Comparison of ENCODE assay signal across 1 cellular context in genomic region chr17:40648326-40648968, GRCh38.
A peak's percentile ranks its signal among the peaks of the same experiment; 100 is the strongest.
TF ChIP-seq lines count a peak whose summit lies in the region.

No MANE protein-coding gene starts in this region.

TF ChIP-seq in HepG2, 621 proteins besides CTCF, POLR2A, EP300 and RAD21 (continued from another document and continues in another):
- TF ChIP-seq HMGXB4 (CRISPR knock-in tag; IDR thresholded peaks at IDR 0.05; ENCODE audit: borderline replicate concordance in 1 of 2, low read depth in 1 of 2), result peak in 1 of 2 experiments; percentile 70; a peak in 1 of 4 replicates
- TF ChIP-seq, protein P1, sequence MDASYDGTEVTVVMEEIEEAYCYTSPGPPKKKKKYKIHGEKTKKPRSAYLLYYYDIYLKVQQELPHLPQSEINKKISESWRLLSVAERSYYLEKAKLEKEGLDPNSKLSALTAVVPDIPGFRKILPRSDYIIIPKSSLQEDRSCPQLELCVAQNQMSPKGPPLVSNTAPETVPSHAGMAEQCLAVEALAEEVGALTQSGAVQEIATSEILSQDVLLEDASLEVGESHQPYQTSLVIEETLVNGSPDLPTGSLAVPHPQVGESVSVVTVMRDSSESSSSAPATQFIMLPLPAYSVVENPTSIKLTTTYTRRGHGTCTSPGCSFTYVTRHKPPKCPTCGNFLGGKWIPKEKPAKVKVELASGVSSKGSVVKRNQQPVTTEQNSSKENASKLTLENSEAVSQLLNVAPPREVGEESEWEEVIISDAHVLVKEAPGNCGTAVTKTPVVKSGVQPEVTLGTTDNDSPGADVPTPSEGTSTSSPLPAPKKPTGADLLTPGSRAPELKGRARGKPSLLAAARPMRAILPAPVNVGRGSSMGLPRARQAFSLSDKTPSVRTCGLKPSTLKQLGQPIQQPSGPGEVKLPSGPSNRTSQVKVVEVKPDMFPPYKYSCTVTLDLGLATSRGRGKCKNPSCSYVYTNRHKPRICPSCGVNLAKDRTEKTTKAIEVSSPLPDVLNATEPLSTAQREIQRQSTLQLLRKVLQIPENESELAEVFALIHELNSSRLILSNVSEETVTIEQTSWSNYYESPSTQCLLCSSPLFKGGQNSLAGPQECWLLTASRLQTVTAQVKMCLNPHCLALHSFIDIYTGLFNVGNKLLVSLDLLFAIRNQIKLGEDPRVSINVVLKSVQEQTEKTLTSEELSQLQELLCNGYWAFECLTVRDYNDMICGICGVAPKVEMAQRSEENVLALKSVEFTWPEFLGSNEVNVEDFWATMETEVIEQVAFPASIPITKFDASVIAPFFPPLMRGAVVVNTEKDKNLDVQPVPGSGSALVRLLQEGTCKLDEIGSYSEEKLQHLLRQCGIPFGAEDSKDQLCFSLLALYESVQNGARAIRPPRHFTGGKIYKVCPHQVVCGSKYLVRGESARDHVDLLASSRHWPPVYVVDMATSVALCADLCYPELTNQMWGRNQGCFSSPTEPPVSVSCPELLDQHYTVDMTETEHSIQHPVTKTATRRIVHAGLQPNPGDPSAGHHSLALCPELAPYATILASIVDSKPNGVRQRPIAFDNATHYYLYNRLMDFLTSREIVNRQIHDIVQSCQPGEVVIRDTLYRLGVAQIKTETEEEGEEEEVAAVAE (CRISPR knock-in tag; IDR thresholded peaks at IDR 0.05; ENCODE audit: borderline replicate concordance), result no peak
- TF ChIP-seq FOSL2 (CRISPR knock-in tag; IDR thresholded peaks at IDR 0.05), result no peak
- TF ChIP-seq NCOA1 (CRISPR knock-in tag; IDR thresholded peaks at IDR 0.05), result peak; percentile 86
- TF ChIP-seq SPEN (CRISPR knock-in tag; IDR thresholded peaks at IDR 0.05; ENCODE audit: low read depth), result no peak; the same call in 1 of the 2 replicates
- TF ChIP-seq ZNF770 (CRISPR knock-in tag; IDR thresholded peaks at IDR 0.05), result no peak
- no peak for TF ChIP-seq ZNF589 (CRISPR knock-in tag; conservative IDR thresholded peaks at IDR 0.05)
- TF ChIP-seq ELF1 (CRISPR knock-in tag; IDR thresholded peaks at IDR 0.05), result peak; percentile 9
- no peak for TF ChIP-seq ZNF75D (CRISPR knock-in tag; IDR thresholded peaks at IDR 0.05; ENCODE audit: borderline replicate concordance)
- TF ChIP-seq ZBTB33 (CRISPR knock-in tag; IDR thresholded peaks at IDR 0.05), result no peak
- TF ChIP-seq TSC22D2 (CRISPR knock-in tag; IDR thresholded peaks at IDR 0.05; ENCODE audit: borderline replicate concordance), result no peak
- no peak for TF ChIP-seq ZKSCAN8 (CRISPR knock-in tag; IDR thresholded peaks at IDR 0.05; ENCODE audit: borderline replicate concordance)
- TF ChIP-seq NCOA2 (CRISPR knock-in tag; IDR thresholded peaks at IDR 0.05), result peak; percentile 14; the same call in 1 of the 2 replicates
- TF ChIP-seq JUND (CRISPR knock-in tag; IDR thresholded peaks at IDR 0.05), result peak; percentile 70; the same call in 1 of the 2 replicates
- peak; percentile 16 for TF ChIP-seq IKZF4 (CRISPR knock-in tag; IDR thresholded peaks at IDR 0.05; ENCODE audit: borderline replicate concordance, low read depth, not compliant biosample characterization)
- TF ChIP-seq MYPOP (CRISPR knock-in tag; IDR thresholded peaks at IDR 0.05), result peak; percentile 84; the same call in 1 of the 2 replicates
- no peak for TF ChIP-seq PRMT3 (CRISPR knock-in tag; IDR thresholded peaks at IDR 0.05; ENCODE audit: borderline replicate concordance, low read depth)
- TF ChIP-seq KDM5A (IDR thresholded peaks at IDR 0.05; ENCODE audit: borderline replicate concordance, low read length), result no peak
- no peak for TF ChIP-seq ZNF333 (CRISPR knock-in tag; IDR thresholded peaks at IDR 0.05; ENCODE audit: borderline replicate concordance)
- TF ChIP-seq PAX8 (CRISPR knock-in tag; IDR thresholded peaks at IDR 0.05; ENCODE audit: borderline replicate concordance), result no peak
- TF ChIP-seq, protein P2, sequence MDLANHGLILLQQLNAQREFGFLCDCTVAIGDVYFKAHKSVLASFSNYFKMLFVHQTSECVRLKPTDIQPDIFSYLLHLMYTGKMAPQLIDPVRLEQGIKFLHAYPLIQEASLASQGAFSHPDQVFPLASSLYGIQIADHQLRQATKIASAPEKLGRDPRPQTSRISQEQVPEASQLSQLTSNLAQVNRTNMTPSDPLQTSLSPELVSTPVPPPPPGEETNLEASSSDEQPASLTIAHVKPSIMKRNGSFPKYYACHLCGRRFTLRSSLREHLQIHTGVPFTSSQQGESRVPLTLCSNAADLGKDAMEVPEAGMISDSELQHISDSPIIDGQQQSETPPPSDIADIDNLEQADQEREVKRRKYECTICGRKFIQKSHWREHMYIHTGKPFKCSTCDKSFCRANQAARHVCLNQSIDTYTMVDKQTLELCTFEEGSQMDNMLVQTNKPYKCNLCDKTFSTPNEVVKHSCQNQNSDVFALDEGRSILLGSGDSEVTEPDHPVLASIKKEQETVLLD (CRISPR knock-in tag; IDR thresholded peaks at IDR 0.05; ENCODE audit: low read depth), result no peak
- TF ChIP-seq, protein P3, sequence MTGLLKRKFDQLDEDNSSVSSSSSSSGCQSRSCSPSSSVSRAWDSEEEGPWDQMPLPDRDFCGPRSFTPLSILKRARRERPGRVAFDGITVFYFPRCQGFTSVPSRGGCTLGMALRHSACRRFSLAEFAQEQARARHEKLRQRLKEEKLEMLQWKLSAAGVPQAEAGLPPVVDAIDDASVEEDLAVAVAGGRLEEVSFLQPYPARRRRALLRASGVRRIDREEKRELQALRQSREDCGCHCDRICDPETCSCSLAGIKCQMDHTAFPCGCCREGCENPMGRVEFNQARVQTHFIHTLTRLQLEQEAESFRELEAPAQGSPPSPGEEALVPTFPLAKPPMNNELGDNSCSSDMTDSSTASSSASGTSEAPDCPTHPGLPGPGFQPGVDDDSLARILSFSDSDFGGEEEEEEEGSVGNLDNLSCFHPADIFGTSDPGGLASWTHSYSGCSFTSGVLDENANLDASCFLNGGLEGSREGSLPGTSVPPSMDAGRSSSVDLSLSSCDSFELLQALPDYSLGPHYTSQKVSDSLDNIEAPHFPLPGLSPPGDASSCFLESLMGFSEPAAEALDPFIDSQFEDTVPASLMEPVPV (CRISPR knock-in tag; IDR thresholded peaks at IDR 0.05), result no peak
- TF ChIP-seq ERF (CRISPR knock-in tag; IDR thresholded peaks at IDR 0.05), result peak; percentile 59; the same call in 1 of the 2 replicates
- TF ChIP-seq ZC3H4 (CRISPR knock-in tag; IDR thresholded peaks at IDR 0.05; ENCODE audit: borderline replicate concordance), result no peak
- no peak for TF ChIP-seq TAF15 (IDR thresholded peaks at IDR 0.05; ENCODE audit: low read depth, low read length, poor library complexity, severe bottlenecking)
- no peak; the same call in 1 of the 2 replicates for TF ChIP-seq KMT2A (CRISPR knock-in tag; IDR thresholded peaks at IDR 0.05)
- TF ChIP-seq ZBTB7A (CRISPR knock-in tag; IDR thresholded peaks at IDR 0.05), result peak; percentile 7; the same call in 1 of the 2 replicates
- TF ChIP-seq ZNF660 (CRISPR knock-in tag; IDR thresholded peaks at IDR 0.05; ENCODE audit: borderline replicate concordance, low read depth), result no peak
- no peak for TF ChIP-seq TBX3 (IDR thresholded peaks at IDR 0.05; ENCODE audit: borderline replicate concordance)
- 0 out of 2 replicates have a peak, but pooled peaks have one; percentile 62 for TF ChIP-seq ZNF543 (CRISPR knock-in tag; IDR thresholded peaks at IDR 0.05)
- TF ChIP-seq EHMT2 (IDR thresholded peaks at IDR 0.05; ENCODE audit: borderline replicate concordance, low read depth, low read length), result no peak; the same call in 1 of the 2 replicates
- no peak; the same call in 1 of the 2 replicates for TF ChIP-seq ZNF124 (CRISPR knock-in tag; IDR thresholded peaks at IDR 0.05)
- no peak for TF ChIP-seq NFYC (CRISPR knock-in tag; IDR thresholded peaks at IDR 0.05)
- no peak for TF ChIP-seq KDM4B (CRISPR knock-in tag; IDR thresholded peaks at IDR 0.05)
- TF ChIP-seq, protein P4, sequence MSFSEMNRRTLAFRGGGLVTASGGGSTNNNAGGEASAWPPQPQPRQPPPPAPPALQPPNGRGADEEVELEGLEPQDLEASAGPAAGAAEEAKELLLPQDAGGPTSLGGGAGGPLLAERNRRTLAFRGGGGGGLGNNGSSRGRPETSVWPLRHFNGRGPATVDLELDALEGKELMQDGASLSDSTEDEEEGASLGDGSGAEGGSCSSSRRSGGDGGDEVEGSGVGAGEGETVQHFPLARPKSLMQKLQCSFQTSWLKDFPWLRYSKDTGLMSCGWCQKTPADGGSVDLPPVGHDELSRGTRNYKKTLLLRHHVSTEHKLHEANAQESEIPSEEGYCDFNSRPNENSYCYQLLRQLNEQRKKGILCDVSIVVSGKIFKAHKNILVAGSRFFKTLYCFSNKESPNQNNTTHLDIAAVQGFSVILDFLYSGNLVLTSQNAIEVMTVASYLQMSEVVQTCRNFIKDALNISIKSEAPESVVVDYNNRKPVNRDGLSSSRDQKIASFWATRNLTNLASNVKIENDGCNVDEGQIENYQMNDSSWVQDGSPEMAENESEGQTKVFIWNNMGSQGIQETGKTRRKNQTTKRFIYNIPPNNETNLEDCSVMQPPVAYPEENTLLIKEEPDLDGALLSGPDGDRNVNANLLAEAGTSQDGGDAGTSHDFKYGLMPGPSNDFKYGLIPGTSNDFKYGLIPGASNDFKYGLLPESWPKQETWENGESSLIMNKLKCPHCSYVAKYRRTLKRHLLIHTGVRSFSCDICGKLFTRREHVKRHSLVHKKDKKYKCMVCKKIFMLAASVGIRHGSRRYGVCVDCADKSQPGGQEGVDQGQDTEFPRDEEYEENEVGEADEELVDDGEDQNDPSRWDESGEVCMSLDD (CRISPR knock-in tag; IDR thresholded peaks at IDR 0.05; ENCODE audit: borderline replicate concordance), result 0 out of 2 replicates have a peak, but pooled peaks have one; percentile 28
- TF ChIP-seq ZMYM4 (CRISPR knock-in tag; IDR thresholded peaks at IDR 0.05), result peak; percentile 13; the same call in 1 of the 2 replicates
- TF ChIP-seq, protein P5, sequence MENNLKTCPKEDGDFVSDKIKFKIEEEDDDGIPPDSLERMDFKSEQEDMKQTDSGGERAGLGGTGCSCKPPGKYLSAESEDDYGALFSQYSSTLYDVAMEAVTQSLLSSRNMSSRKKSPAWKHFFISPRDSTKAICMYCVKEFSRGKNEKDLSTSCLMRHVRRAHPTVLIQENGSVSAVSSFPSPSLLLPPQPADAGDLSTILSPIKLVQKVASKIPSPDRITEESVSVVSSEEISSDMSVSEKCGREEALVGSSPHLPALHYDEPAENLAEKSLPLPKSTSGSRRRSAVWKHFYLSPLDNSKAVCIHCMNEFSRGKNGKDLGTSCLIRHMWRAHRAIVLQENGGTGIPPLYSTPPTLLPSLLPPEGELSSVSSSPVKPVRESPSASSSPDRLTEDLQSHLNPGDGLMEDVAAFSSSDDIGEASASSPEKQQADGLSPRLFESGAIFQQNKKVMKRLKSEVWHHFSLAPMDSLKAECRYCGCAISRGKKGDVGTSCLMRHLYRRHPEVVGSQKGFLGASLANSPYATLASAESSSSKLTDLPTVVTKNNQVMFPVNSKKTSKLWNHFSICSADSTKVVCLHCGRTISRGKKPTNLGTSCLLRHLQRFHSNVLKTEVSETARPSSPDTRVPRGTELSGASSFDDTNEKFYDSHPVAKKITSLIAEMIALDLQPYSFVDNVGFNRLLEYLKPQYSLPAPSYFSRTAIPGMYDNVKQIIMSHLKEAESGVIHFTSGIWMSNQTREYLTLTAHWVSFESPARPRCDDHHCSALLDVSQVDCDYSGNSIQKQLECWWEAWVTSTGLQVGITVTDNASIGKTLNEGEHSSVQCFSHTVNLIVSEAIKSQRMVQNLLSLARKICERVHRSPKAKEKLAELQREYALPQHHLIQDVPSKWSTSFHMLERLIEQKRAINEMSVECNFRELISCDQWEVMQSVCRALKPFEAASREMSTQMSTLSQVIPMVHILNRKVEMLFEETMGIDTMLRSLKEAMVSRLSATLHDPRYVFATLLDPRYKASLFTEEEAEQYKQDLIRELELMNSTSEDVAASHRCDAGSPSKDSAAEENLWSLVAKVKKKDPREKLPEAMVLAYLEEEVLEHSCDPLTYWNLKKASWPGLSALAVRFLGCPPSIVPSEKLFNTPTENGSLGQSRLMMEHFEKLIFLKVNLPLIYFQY (CRISPR knock-in tag; IDR thresholded peaks at IDR 0.05; ENCODE audit: borderline replicate concordance), result no peak; the same call in 1 of the 2 replicates
